ENCODE assay signal across 25 cellular contexts in genomic region chr4:73452953-73453700, GRCh38. TPM values are rescaled to one million over a fixed set of nuclear protein-coding genes. Genes with fewer than 3 reads are reported as not detected.
A peak's percentile ranks its signal among the peaks of the same experiment; 100 is the strongest.
DNase-seq lines count a peak whose midpoint lies in the region; ATAC-seq, FAIRE-seq and TF ChIP-seq lines count a peak whose summit lies in the region.
"Had no signal": no experiment of that assay in that cellular context is flagged by ENCODE, and none has a peak within 500 bp of the region (broad histone marks: within the 10 kb centered on the region; RNA-seq: fewer than 3 reads in every experiment).

No MANE protein-coding gene starts in this region.

- no peaks in the 10 kb centered on the region for H3K9me3 Mint-ChIP-seq in nephron progenitor cell
- no peaks in the 10 kb centered on the region for H3K9me3 Mint-ChIP-seq in activated CD4-positive, alpha-beta T cell treated with anti-CD3 and anti-CD28 coated beads, Interleukin-2, amount 10 ng/mL, durations not matched to agents 7 days and 5 days
- H3K9me3 Mint-ChIP-seq: activated T-cell treated with anti-CD3 and anti-CD28 coated beads, Interleukin-2, amount 50 U/mL, for 4 hours; stimulated activated effector memory CD8-positive, alpha-beta T cell treated with anti-CD3 and anti-CD28 coated beads, Interleukin-12 subunit alpha, Interleukin-12 subunit beta, amount 100 ng/mL, for 72 hours; T-helper 1 cell treated with Interleukin-12 subunit alpha and Interleukin-12 subunit beta and Interleukin-4 antibody, amounts not matched to agents 30 μg/mL and 1 μg/mL, for 36 hours had no signal

- ATAC-seq in heart left ventricle (no peak), HepG2 (peak; percentile 3)
- ATAC-seq: activated CD8-positive, alpha-beta T cell treated with anti-CD3 and anti-CD28 coated beads, Interleukin-2, amount 10 ng/mL, durations not matched to agents 7 days and 5 days; activated T-cell treated with anti-CD3 and anti-CD28 coated beads, Interleukin-2, amount 50 U/mL, for 4 hours; PC-3; stimulated activated effector memory CD8-positive, alpha-beta T cell treated with anti-CD3 and anti-CD28 coated beads, Interleukin-12 subunit alpha, Interleukin-12 subunit beta, amount 100 ng/mL, for 72 hours had no signal

- H3K27ac Mint-ChIP-seq in nephron progenitor cell, result no peak overlapping the region
- H3K27ac Mint-ChIP-seq in activated CD4-positive, alpha-beta T cell treated with anti-CD3 and anti-CD28 coated beads, Interleukin-2, amount 10 ng/mL, durations not matched to agents 7 days and 5 days, result no peak overlapping the region
- H3K27ac Mint-ChIP-seq: activated CD8-positive, alpha-beta T cell treated with anti-CD3 and anti-CD28 coated beads, Interleukin-2, amount 10 ng/mL, durations not matched to agents 7 days and 5 days; activated naive CD8-positive, alpha-beta T cell; stimulated activated effector memory CD8-positive, alpha-beta T cell treated with anti-CD3 and anti-CD28 coated beads, Interleukin-12 subunit alpha, Interleukin-12 subunit beta, amount 100 ng/mL, for 72 hours; T-helper 1 cell treated with Interleukin-12 subunit alpha and Interleukin-12 subunit beta and Interleukin-4 antibody, amounts not matched to agents 30 μg/mL and 1 μg/mL, for 36 hours had no signal

- H3K4me1 ChIP-seq in cardiac muscle cell (ENCODE audit: low read depth) (peaks cover 9% of the 10 kb centered on the region), heart left ventricle (peaks cover 0 to 4% (median 0%) of the 10 kb centered on the region in 12 donors), HepG2 (ENCODE audit: insufficient read depth, low read length) (peaks cover 44% of the 10 kb centered on the region)
- H3K4me1 ChIP-seq: BLaER1 treated with 17β-estradiol and CSF1 and Interleukin-3, amounts not matched to agents 10 nM and 100 nM; thyroid gland had no signal

- H3K36me3 Mint-ChIP-seq in nephron progenitor cell (ENCODE audit: low read depth), result no peaks in the 10 kb centered on the region
- no peaks in the 10 kb centered on the region for H3K36me3 Mint-ChIP-seq in activated CD4-positive, alpha-beta T cell treated with anti-CD3 and anti-CD28 coated beads, Interleukin-2, amount 10 ng/mL, durations not matched to agents 7 days and 5 days (ENCODE audit: low read depth)
- H3K36me3 Mint-ChIP-seq: activated naive CD8-positive, alpha-beta T cell; stimulated activated effector memory CD8-positive, alpha-beta T cell treated with anti-CD3 and anti-CD28 coated beads, Interleukin-12 subunit alpha, Interleukin-12 subunit beta, amount 100 ng/mL, for 72 hours had no signal

- no peaks in the 10 kb centered on the region for H3K27me3 ChIP-seq in cardiac muscle cell
- H3K27me3 ChIP-seq in heart left ventricle, result no peaks in the 10 kb centered on the region
- no peaks in the 10 kb centered on the region for H3K27me3 ChIP-seq in HepG2 (ENCODE audit: control insufficient read depth in 1 of 2, insufficient read depth in 2 of 2, low read length in 2 of 2)
- H3K27me3 ChIP-seq: BLaER1 treated with 17β-estradiol and CSF1 and Interleukin-3, amounts not matched to agents 10 nM and 100 nM; esophagus squamous epithelium; thyroid gland had no signal

- H3K4me3 Mint-ChIP-seq in nephron progenitor cell, result no peak overlapping the region
- no peak overlapping the region for H3K4me3 Mint-ChIP-seq in activated CD4-positive, alpha-beta T cell treated with anti-CD3 and anti-CD28 coated beads, Interleukin-2, amount 10 ng/mL, durations not matched to agents 7 days and 5 days
- H3K4me3 Mint-ChIP-seq: activated CD8-positive, alpha-beta T cell treated with anti-CD3 and anti-CD28 coated beads, Interleukin-2, amount 10 ng/mL, durations not matched to agents 7 days and 5 days; activated naive CD8-positive, alpha-beta T cell; activated T-cell treated with anti-CD3 and anti-CD28 coated beads, Interleukin-2, amount 50 U/mL, for 4 hours; stimulated activated effector memory CD8-positive, alpha-beta T cell treated with anti-CD3 and anti-CD28 coated beads, Interleukin-12 subunit alpha, Interleukin-12 subunit beta, amount 100 ng/mL, for 72 hours; T-helper 1 cell treated with Interleukin-12 subunit alpha and Interleukin-12 subunit beta and Interleukin-4 antibody, amounts not matched to agents 30 μg/mL and 1 μg/mL, for 36 hours had no signal

- H3K27ac ChIP-seq in cardiac muscle cell (peak overlapping the region; percentile 44), heart left ventricle (no peak overlapping the region), HepG2 (ENCODE audit: extremely low read length, insufficient read depth, low read length) (peak overlapping the region; percentile 37)
- H3K27ac ChIP-seq: BLaER1 treated with 17β-estradiol and CSF1 and Interleukin-3, amounts not matched to agents 10 nM and 100 nM; esophagus squamous epithelium; GM23248; thyroid gland; WERI-Rb-1 had no signal

- POLR2A ChIA-PET in HepG2 (lab: Yijun Ruan, JAX), result interaction anchor here (0.7 kb wide), 1 partner anchor 108 kb away, joined by 3 read pairs; no protein-coding TSS in a partner anchor
- POLR2A ChIA-PET in activated CD4-positive, alpha-beta T cell treated with anti-CD3 and anti-CD28 coated beads, Interleukin-2, amount 10 ng/mL, durations not matched to agents 7 days and 5 days (lab: Charles Lee), result no interaction called here

- no peak overlapping the region for H3K4me3 ChIP-seq in cardiac muscle cell
- no peak overlapping the region for H3K4me3 ChIP-seq in heart left ventricle
- no peak overlapping the region for H3K4me3 ChIP-seq in epithelial cell of esophagus (ENCODE audit: low read length)
- H3K4me3 ChIP-seq in HepG2 (replicated peaks in 1 of 3; ENCODE audit: insufficient read depth in 1 of 3, low read depth in 2 of 3, low read length in 3 of 3), result no peak overlapping the region
- H3K4me3 ChIP-seq: BLaER1 treated with 17β-estradiol and CSF1 and Interleukin-3, amounts not matched to agents 10 nM and 100 nM; esophagus squamous epithelium; GM23248; thyroid gland had no signal

- H3K9me3 ChIP-seq in cardiac muscle cell (ENCODE audit: low read depth) (no peaks in the 10 kb centered on the region), heart left ventricle (no peaks in the 10 kb centered on the region), HepG2 (ENCODE audit: low read length) (no peaks in the 10 kb centered on the region)
- H3K9me3 ChIP-seq: BLaER1 treated with 17β-estradiol and CSF1 and Interleukin-3, amounts not matched to agents 10 nM and 100 nM; esophagus squamous epithelium; thyroid gland had no signal

- no peaks in the 10 kb centered on the region for H3K79me2 ChIP-seq in HepG2 (ENCODE audit: insufficient read depth, low read length)

- FAIRE-seq in HepG2 (lab: Jason Lieb, UNC) (no peak), urothelium cell line (lab: Jason Lieb, UNC) (peak; percentile 52)

- CTCF ChIA-PET in HepG2 (lab: Yijun Ruan, JAX; ENCODE audit: low intra/inter-chr PET ratio, low total read pairs), result no interaction called here
- CTCF ChIA-PET in activated CD4-positive, alpha-beta T cell treated with anti-CD3 and anti-CD28 coated beads, Interleukin-2, amount 10 ng/mL, durations not matched to agents 7 days and 5 days (lab: Charles Lee), result no interaction called here

- H3K27me3 Mint-ChIP-seq in nephron progenitor cell (ENCODE audit: low read depth, poor library complexity), result peaks cover 3% of the 10 kb centered on the region
- peaks cover 5% of the 10 kb centered on the region for H3K27me3 Mint-ChIP-seq in activated CD4-positive, alpha-beta T cell treated with anti-CD3 and anti-CD28 coated beads, Interleukin-2, amount 10 ng/mL, durations not matched to agents 7 days and 5 days

- DNase-seq in cardiac muscle cell (ENCODE audit: low read depth in 1 of 2, low spot score in 1 of 2) (peak; percentile 6 to 8), heart left ventricle (no peak), epithelial cell of esophagus (ENCODE audit: low read depth) (peak; percentile 40), HepG2 (ENCODE audit: low spot score) (peak; percentile 32), urothelium cell line (ENCODE audit: low spot score) (no peak), nephron progenitor cell (no peak), ecto neural progenitor cell (ENCODE audit: low spot score) (no peak)
- DNase-seq in activated CD4-positive, alpha-beta T cell treated with anti-CD3 and anti-CD28 coated beads, Interleukin-2, amount 10 ng/mL, durations not matched to agents 7 days and 5 days, result no peak
- DNase-seq: activated CD8-positive, alpha-beta T cell treated with anti-CD3 and anti-CD28 coated beads, Interleukin-2, amount 10 ng/mL, durations not matched to agents 7 days and 5 days; activated T-cell treated with anti-CD3 and anti-CD28 coated beads, Interleukin-2, amount 50 U/mL, for 4 hours; esophagus squamous epithelium; glutamatergic neuron; KG1; NCI-H1048; NCI-H2107; PC-3; SIG-M5; thyroid gland; WERI-Rb-1 had no signal

- H2AFZ ChIP-seq in HepG2 (ENCODE audit: low read length), result no peak overlapping the region
- H2AFZ ChIP-seq: GM23248 had no signal

- intact Hi-C loops in heart left ventricle (cut with DNase I), result no loop called here
- intact Hi-C loops in HepG2 (cut with micrococcal nuclease; ENCODE audit: unreplicated experiment), result no loop called here

- in situ Hi-C loops in HepG2 (cut with HindIII; ENCODE audit: extremely low pct_ligation_motif_present, low pct_unique_long_range_greater_than_20kb), result loop anchor here (25.0 kb wide), 1 partner anchor 109 kb away; no protein-coding TSS in a partner anchor

- TF ChIP-seq RAD21 in HepG2 (CRISPR knock-in tag; IDR thresholded peaks at IDR 0.05), result no peak

- peaks cover 7% of the 10 kb centered on the region for H3K4me1 Mint-ChIP-seq in nephron progenitor cell
- H3K4me1 Mint-ChIP-seq in activated CD4-positive, alpha-beta T cell treated with anti-CD3 and anti-CD28 coated beads, Interleukin-2, amount 10 ng/mL, durations not matched to agents 7 days and 5 days, result no peaks in the 10 kb centered on the region
- H3K4me1 Mint-ChIP-seq: stimulated activated effector memory CD8-positive, alpha-beta T cell treated with anti-CD3 and anti-CD28 coated beads, Interleukin-12 subunit alpha, Interleukin-12 subunit beta, amount 100 ng/mL, for 72 hours had no signal

- H3K9ac ChIP-seq in HepG2 (ENCODE audit: insufficient read depth, low read depth, low read length), result no peak overlapping the region
- H3K9ac ChIP-seq: BLaER1 treated with 17β-estradiol and CSF1 and Interleukin-3, amounts not matched to agents 10 nM and 100 nM; GM23248 had no signal

- TF ChIP-seq CTCF in cardiac muscle cell (IDR thresholded peaks at IDR 0.05; ENCODE audit: low read depth, low read length) (no peak), heart left ventricle (IDR thresholded peaks at IDR 0.05) (no peak), epithelial cell of esophagus (IDR thresholded peaks at IDR 0.05; ENCODE audit: insufficient read depth, low read depth, low read length, missing control alignments) (no peak), HepG2 (CRISPR knock-in tag; IDR thresholded peaks at IDR 0.05) (no peak), nephron progenitor cell (IDR thresholded peaks at IDR 0.05) (no peak)

- no peak overlapping the region for H3K4me2 ChIP-seq in HepG2 (ENCODE audit: low read depth, low read length)
- H3K4me2 ChIP-seq: BLaER1 treated with 17β-estradiol and CSF1 and Interleukin-3, amounts not matched to agents 10 nM and 100 nM had no signal

- peaks cover 27% of the 10 kb centered on the region for H4K20me1 ChIP-seq in HepG2 (ENCODE audit: insufficient read depth, low read length)
- H4K20me1 ChIP-seq: BLaER1 treated with 17β-estradiol and CSF1 and Interleukin-3, amounts not matched to agents 10 nM and 100 nM had no signal

- BruUV-seq in HepG2 (replicated peaks; lab: Mats Ljungman, UMichigan), result no TSS peak

- no peak for TF ChIP-seq EP300 in HepG2 (IDR thresholded peaks at IDR 0.05; ENCODE audit: low read depth in 2 of 2, low read length in 2 of 2)
- no peak for TF ChIP-seq EP300 in HepG2 (CRISPR knock-in tag; IDR thresholded peaks at IDR 0.05; ENCODE audit: borderline replicate concordance)

- WGBS in heart left ventricle, 4 donors, result 44 to 57% (median 47%) methylated on average over 2 of the region's 2 CpGs
- 72% methylated on average over 2 of the region's 2 CpGs for WGBS in HepG2 (ENCODE audit: low lambda C conversion rate)

- no peak for TF ChIP-seq POLR2A in heart left ventricle (IDR thresholded peaks at IDR 0.05)
- peak; percentile 47 to 66; a peak in 3 of 4 replicates for TF ChIP-seq POLR2A in HepG2 (IDR thresholded peaks at IDR 0.05; ENCODE audit: insufficient read depth in 1 of 2, low read depth in 2 of 2, low read length in 2 of 2)

- H3K36me3 ChIP-seq in cardiac muscle cell (no peaks in the 10 kb centered on the region), heart left ventricle (no peaks in the 10 kb centered on the region), HepG2 (replicated peaks in 1 of 2; ENCODE audit: control insufficient read depth in 1 of 2, insufficient read depth in 2 of 2, low read length in 2 of 2) (peaks cover 5 to 44% of the 10 kb centered on the region in 2 experiments)
- H3K36me3 ChIP-seq: BLaER1 treated with 17β-estradiol and CSF1 and Interleukin-3, amounts not matched to agents 10 nM and 100 nM; esophagus squamous epithelium; thyroid gland; WERI-Rb-1 had no signal

RNA-seq across cellular contexts. Expression of gene AFP, which starts 17.1 kb away (rescaled TPM):
- 0.67 and 0.77 TPM in 2 replicates for total RNA-seq in cardiac muscle cell
- polyA plus RNA-seq in cardiac muscle cell, result 9.1 TPM in 1 of 2 replicates, not detected in the other
- not detected for total RNA-seq in heart left ventricle
- polyA plus RNA-seq in heart left ventricle, result not detected
- 4,406 and 9,434 TPM in 2 replicates for total RNA-seq in HepG2 (2016; rRNA removed; fragmentation: Illumina TruSeq; extraction: Trizol)
- total RNA-seq in HepG2 (2016; cell fraction: cytosol; rRNA removed; fragmentation: Illumina TruSeq; extraction: Trizol; ENCODE audit: low read depth), result 859 and 984 TPM in 2 replicates
- total RNA-seq in HepG2 (2016; cell fraction: insoluble cytoplasmic fraction; rRNA removed; fragmentation: Illumina TruSeq; extraction: Trizol), result 4,328 and 8,879 TPM in 2 replicates
- 1,470 and 1,653 TPM in 2 replicates for total RNA-seq in HepG2 (2016; cell fraction: membrane; rRNA removed; fragmentation: Illumina TruSeq; extraction: Trizol)
- total RNA-seq in HepG2 (2016; cell fraction: nucleus; rRNA removed; fragmentation: Illumina TruSeq; extraction: Trizol), result 6,106 and 7,724 TPM in 2 replicates
- polyA plus RNA-seq in HepG2 (2011; rRNA removed), result 12,657 and 13,105 TPM in 2 replicates
- polyA plus RNA-seq in HepG2 (2011; cell fraction: cytosol; rRNA removed), result 10,032 and 12,863 TPM in 2 replicates
- 3,859 and 4,411 TPM in 2 replicates for polyA plus RNA-seq in HepG2 (2011; cell fraction: nucleus; rRNA removed)
- polyA plus RNA-seq in HepG2 (2012), result 15,767 and 21,683 TPM in 2 replicates
- 881 and 929 TPM in 2 replicates for polyA plus RNA-seq in HepG2 (2016; cell fraction: cytosol; fragmentation: Illumina TruSeq; extraction: Trizol; ENCODE audit: low read depth)
- 4,042 and 4,098 TPM in 2 replicates for polyA plus RNA-seq in HepG2 (2016; cell fraction: insoluble cytoplasmic fraction; fragmentation: Illumina TruSeq; extraction: Trizol; ENCODE audit: low read depth)
- 1,126 and 1,308 TPM in 2 replicates for polyA plus RNA-seq in HepG2 (2016; cell fraction: membrane; fragmentation: Illumina TruSeq; extraction: Trizol; ENCODE audit: low read depth)
- polyA plus RNA-seq in HepG2 (2016; cell fraction: nucleus; fragmentation: Illumina TruSeq; extraction: Trizol; ENCODE audit: insufficient read depth, low read depth), result 10,518 and 11,638 TPM in 2 replicates
- polyA minus RNA-seq in HepG2 (2011; rRNA and poly(A)+ RNA removed; ENCODE audit: low replicate concordance), result 1.4 and 2,561 TPM in 2 replicates
- 2,774 and 4,050 TPM in 2 replicates for polyA minus RNA-seq in HepG2 (2011; cell fraction: cytosol; rRNA and poly(A)+ RNA removed)
- 1,510 and 2,631 TPM in 2 replicates for polyA minus RNA-seq in HepG2 (2011; cell fraction: nucleus; rRNA and poly(A)+ RNA removed)
- total RNA-seq in activated CD4-positive, alpha-beta T cell treated with anti-CD3 and anti-CD28 coated beads, Interleukin-2, amount 10 ng/mL, durations not matched to agents 7 days and 5 days, result not detected
- total RNA-seq: activated CD8-positive, alpha-beta T cell treated with anti-CD3 and anti-CD28 coated beads, Interleukin-2, amount 10 ng/mL, durations not matched to agents 7 days and 5 days; esophagus squamous epithelium; GM23248; mononuclear cell; thyroid gland had no signal

RNA-seq across cellular contexts. Expression of gene AFM, which starts 28.4 kb away (rescaled TPM):
- total RNA-seq in cardiac muscle cell (not detected in 2 replicates), heart left ventricle (not detected), HepG2 (2016; rRNA removed; fragmentation: Illumina TruSeq; extraction: Trizol) (0.79 and 1.8 TPM in 2 replicates)
- polyA plus RNA-seq in cardiac muscle cell (0.06 TPM in 1 of 2 replicates, not detected in the other), heart left ventricle (not detected), HepG2 (2011; rRNA removed) (0.13 TPM in 2 replicates)
- 0.18 and 0.30 TPM in 2 replicates for total RNA-seq in HepG2 (2016; cell fraction: cytosol; rRNA removed; fragmentation: Illumina TruSeq; extraction: Trizol; ENCODE audit: low read depth)
- 0.67 and 1.9 TPM in 2 replicates for total RNA-seq in HepG2 (2016; cell fraction: insoluble cytoplasmic fraction; rRNA removed; fragmentation: Illumina TruSeq; extraction: Trizol)
- total RNA-seq in HepG2 (2016; cell fraction: membrane; rRNA removed; fragmentation: Illumina TruSeq; extraction: Trizol), result 0.31 and 0.34 TPM in 2 replicates
- total RNA-seq in HepG2 (2016; cell fraction: nucleus; rRNA removed; fragmentation: Illumina TruSeq; extraction: Trizol), result 4.4 and 4.6 TPM in 2 replicates
- 0.08 TPM in 1 of 2 replicates, not detected in the other for polyA plus RNA-seq in HepG2 (2011; cell fraction: cytosol; rRNA removed)
- polyA plus RNA-seq in HepG2 (2011; cell fraction: nucleus; rRNA removed), result 0.09 and 0.21 TPM in 2 replicates
- 0.15 and 0.17 TPM in 2 replicates for polyA plus RNA-seq in HepG2 (2012)
- 0.18 and 0.36 TPM in 2 replicates for polyA plus RNA-seq in HepG2 (2016; cell fraction: cytosol; fragmentation: Illumina TruSeq; extraction: Trizol; ENCODE audit: low read depth)
- 0.75 and 1.1 TPM in 2 replicates for polyA plus RNA-seq in HepG2 (2016; cell fraction: insoluble cytoplasmic fraction; fragmentation: Illumina TruSeq; extraction: Trizol; ENCODE audit: low read depth)
- polyA plus RNA-seq in HepG2 (2016; cell fraction: membrane; fragmentation: Illumina TruSeq; extraction: Trizol; ENCODE audit: low read depth), result 0.37 and 0.42 TPM in 2 replicates
- polyA plus RNA-seq in HepG2 (2016; cell fraction: nucleus; fragmentation: Illumina TruSeq; extraction: Trizol; ENCODE audit: insufficient read depth, low read depth), result 7.2 and 7.4 TPM in 2 replicates
- not detected in 2 replicates for polyA minus RNA-seq in HepG2 (2011; rRNA and poly(A)+ RNA removed; ENCODE audit: low replicate concordance)
- polyA minus RNA-seq in HepG2 (2011; cell fraction: cytosol; rRNA and poly(A)+ RNA removed), result not detected in 2 replicates
- 0.13 and 0.25 TPM in 2 replicates for polyA minus RNA-seq in HepG2 (2011; cell fraction: nucleus; rRNA and poly(A)+ RNA removed)
- total RNA-seq in activated CD4-positive, alpha-beta T cell treated with anti-CD3 and anti-CD28 coated beads, Interleukin-2, amount 10 ng/mL, durations not matched to agents 7 days and 5 days, result not detected
- total RNA-seq: activated CD8-positive, alpha-beta T cell treated with anti-CD3 and anti-CD28 coated beads, Interleukin-2, amount 10 ng/mL, durations not matched to agents 7 days and 5 days; activated T-cell treated with anti-CD3 and anti-CD28 coated beads, Interleukin-2, amount 50 U/mL, for 4 hours; esophagus squamous epithelium; GM23248; mononuclear cell; PC-3; thyroid gland had no signal
- polyA plus RNA-seq: GM23248 had no signal

RNA-seq across cellular contexts. Expression of gene ALB, which starts 49.0 kb away (rescaled TPM):
- 1.5 and 2.3 TPM in 2 replicates for total RNA-seq in cardiac muscle cell
- 3.1 and 5.4 TPM in 2 replicates for polyA plus RNA-seq in cardiac muscle cell
- 1 to 10 TPM in 2 of 9 donors, under 1 TPM in 2, not detected in 5; 0.21 to 3.3 (median 1.2) TPM for total RNA-seq in heart left ventricle
- under 1 TPM in 1 of 2 donors, not detected in 1; 0.76 TPM for polyA plus RNA-seq in heart left ventricle
- total RNA-seq in HepG2 (2016; rRNA removed; fragmentation: Illumina TruSeq; extraction: Trizol), result 10,101 and 22,625 TPM in 2 replicates
- 1,763 and 1,983 TPM in 2 replicates for total RNA-seq in HepG2 (2016; cell fraction: cytosol; rRNA removed; fragmentation: Illumina TruSeq; extraction: Trizol; ENCODE audit: low read depth)
- total RNA-seq in HepG2 (2016; cell fraction: insoluble cytoplasmic fraction; rRNA removed; fragmentation: Illumina TruSeq; extraction: Trizol), result 10,071 and 21,691 TPM in 2 replicates
- 2,665 and 3,098 TPM in 2 replicates for total RNA-seq in HepG2 (2016; cell fraction: membrane; rRNA removed; fragmentation: Illumina TruSeq; extraction: Trizol)
- 14,455 and 17,797 TPM in 2 replicates for total RNA-seq in HepG2 (2016; cell fraction: nucleus; rRNA removed; fragmentation: Illumina TruSeq; extraction: Trizol)
- polyA plus RNA-seq in HepG2 (2011; rRNA removed), result 22,205 and 22,259 TPM in 2 replicates
- polyA plus RNA-seq in HepG2 (2011; cell fraction: cytosol; rRNA removed), result 10,343 and 19,758 TPM in 2 replicates
- polyA plus RNA-seq in HepG2 (2011; cell fraction: nucleus; rRNA removed), result 4,838 and 7,133 TPM in 2 replicates
- 30,113 and 41,157 TPM in 2 replicates for polyA plus RNA-seq in HepG2 (2012)
- 1,641 and 1,730 TPM in 2 replicates for polyA plus RNA-seq in HepG2 (2016; cell fraction: cytosol; fragmentation: Illumina TruSeq; extraction: Trizol; ENCODE audit: low read depth)
- polyA plus RNA-seq in HepG2 (2016; cell fraction: insoluble cytoplasmic fraction; fragmentation: Illumina TruSeq; extraction: Trizol; ENCODE audit: low read depth), result 9,271 and 9,564 TPM in 2 replicates
- polyA plus RNA-seq in HepG2 (2016; cell fraction: membrane; fragmentation: Illumina TruSeq; extraction: Trizol; ENCODE audit: low read depth), result 1,898 and 2,256 TPM in 2 replicates
- 21,168 and 22,798 TPM in 2 replicates for polyA plus RNA-seq in HepG2 (2016; cell fraction: nucleus; fragmentation: Illumina TruSeq; extraction: Trizol; ENCODE audit: insufficient read depth, low read depth)
- 2.4 and 3,693 TPM in 2 replicates for polyA minus RNA-seq in HepG2 (2011; rRNA and poly(A)+ RNA removed; ENCODE audit: low replicate concordance)
- polyA minus RNA-seq in HepG2 (2011; cell fraction: cytosol; rRNA and poly(A)+ RNA removed), result 6,095 and 10,549 TPM in 2 replicates
- polyA minus RNA-seq in HepG2 (2011; cell fraction: nucleus; rRNA and poly(A)+ RNA removed), result 3,995 and 8,747 TPM in 2 replicates
- total RNA-seq in activated CD4-positive, alpha-beta T cell treated with anti-CD3 and anti-CD28 coated beads, Interleukin-2, amount 10 ng/mL, durations not matched to agents 7 days and 5 days, result not detected
- total RNA-seq: activated CD8-positive, alpha-beta T cell treated with anti-CD3 and anti-CD28 coated beads, Interleukin-2, amount 10 ng/mL, durations not matched to agents 7 days and 5 days; GM23248 had no signal
- polyA plus RNA-seq: GM23248 had no signal

Comparison
In these comparisons a context has a peak if more than half of its experiments do, and no peak if none do; other contexts are left out.
1. DNase-seq: peak in cardiac muscle cell (2 of 2), epithelial cell of esophagus (single experiment) and HepG2 (single experiment); none in heart left ventricle (0 of 5), urothelium cell line (single experiment), nephron progenitor cell (single experiment), ecto neural progenitor cell (single experiment) and activated CD4-positive, alpha-beta T cell treated with anti-CD3 and anti-CD28 coated beads, Interleukin-2, amount 10 ng/mL, durations not matched to agents 7 days and 5 days (single experiment).
2. H3K27ac ChIP-seq: peak in cardiac muscle cell (single experiment) and HepG2 (single experiment); none in heart left ventricle (0 of 12).
3. POLR2A ChIP-seq: peak in HepG2 (2 of 2); none in heart left ventricle (0 of 2).
4. RNA of gene AFP, which starts 17.1 kb away (total RNA-seq): 859 to 9,434 TPM in HepG2; 0.67 to 0.77 TPM in cardiac muscle cell, not detected in heart left ventricle and not detected in activated CD4-positive, alpha-beta T cell treated with anti-CD3 and anti-CD28 coated beads, Interleukin-2, amount 10 ng/mL, durations not matched to agents 7 days and 5 days; every median in the first group is over 100 times any median in the second.
5. RNA of gene ALB, which starts 49.0 kb away (total RNA-seq): 1,763 to 22,625 TPM in HepG2; 1.5 to 2.3 TPM in cardiac muscle cell, 0.21 to 3.3 TPM in heart left ventricle and not detected in activated CD4-positive, alpha-beta T cell treated with anti-CD3 and anti-CD28 coated beads, Interleukin-2, amount 10 ng/mL, durations not matched to agents 7 days and 5 days; every median in the first group is over 100 times any median in the second.